Comparison of ENCODE assay signal across 20 cellular contexts in the genomic region with DNA sequence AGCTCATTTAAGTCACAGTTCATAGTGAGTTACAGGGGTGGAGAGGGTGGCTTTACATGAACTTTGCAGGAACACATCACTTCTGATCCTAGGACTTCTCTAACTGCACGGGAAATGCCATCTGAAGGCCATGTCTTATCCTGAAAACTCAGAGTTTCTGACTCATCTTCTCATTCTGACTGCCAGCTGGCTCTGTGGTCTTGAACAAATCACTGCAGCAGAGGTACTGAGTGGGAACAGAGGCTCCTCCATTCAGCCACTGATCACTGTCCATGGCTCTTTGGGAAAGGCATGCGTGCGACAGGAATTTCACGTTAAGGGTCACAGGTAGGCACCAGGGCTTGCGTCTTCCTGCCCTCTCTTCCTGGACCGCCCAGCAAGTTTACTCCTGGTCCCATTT.
DNase-seq lines count a peak whose midpoint lies in the region; ATAC-seq and TF ChIP-seq lines count a peak whose summit lies in the region.
"Had no signal": no experiment of that assay in that cellular context is flagged by ENCODE, and none has a peak within 500 bp of the region (broad histone marks: within the 10 kb centered on the region; RNA-seq: fewer than 3 reads in every experiment).

No MANE protein-coding gene starts in this region.

- DNase-seq in ELR (ENCODE audit: low read depth) = peak; percentile 56
- DNase-seq in RPMI7951 (ENCODE audit: low read depth) = peak; percentile 60
- peak; percentile 41 for DNase-seq in dermis blood vessel endothelial cell
- DNase-seq in myocyte (ENCODE audit: low read depth) = peak; percentile 80
- DNase-seq in CD4-positive, alpha-beta T cell = no peak
- no peak for DNase-seq in activated CD4-positive, CD25-positive, alpha-beta regulatory T cell (lab: John Stamatoyannopoulos, UW)
- no peak for DNase-seq in COR-L47 (lab: John Stamatoyannopoulos, UW)
- no peak for DNase-seq in iPS-NIHi7 (ENCODE audit: extremely low spot score)
- DNase-seq: activated CD4-positive, alpha-beta T cell treated with anti-CD3 and anti-CD28 coated beads, Interleukin-2, amount 50 U/mL, for 4 hours; activated naive CD8-positive, alpha-beta T cell treated with anti-CD3 and anti-CD28 coated beads for 36 hours; activated T-cell treated with anti-CD3 and anti-CD28 coated beads, Interleukin-2, amount 50 U/mL, for 48 hours; effector memory CD8-positive, alpha-beta T cell; NCI-H1092; NCI-H526 treated with DMSO at 0.1 percent for 48 hours; ovary; stimulated activated CD4-positive, alpha-beta T cell treated with anti-CD3 and anti-CD28 coated beads, Interleukin-4, amount 100 ng/mL, for 1 hour had no signal

- no peak overlapping the region for H3K27ac Mint-ChIP-seq in CD4-positive, alpha-beta T cell
- H3K27ac Mint-ChIP-seq: activated naive CD8-positive, alpha-beta T cell treated with anti-CD3 and anti-CD28 coated beads for 36 hours; effector memory CD8-positive, alpha-beta T cell had no signal

- CTCF ChIA-PET in CD4-positive, alpha-beta T cell (lab: Charles Lee) = no interaction called here

- no peaks in the 10 kb centered on the region for H3K27me3 ChIP-seq in CD4-positive, alpha-beta T cell (ENCODE audit: control insufficient read depth, insufficient read depth, low read length)
- H3K27me3 ChIP-seq: gastroesophageal sphincter, ovary had no signal

- no peak overlapping the region for H3K4me3 Mint-ChIP-seq in CD4-positive, alpha-beta T cell
- H3K4me3 Mint-ChIP-seq: activated naive CD8-positive, alpha-beta T cell treated with anti-CD3 and anti-CD28 coated beads for 36 hours; central memory CD8-positive, alpha-beta T cell; effector memory CD8-positive, alpha-beta T cell had no signal

- POLR2A ChIA-PET in CD4-positive, alpha-beta T cell (lab: Charles Lee) = no interaction called here

- no peaks in the 10 kb centered on the region for H3K4me1 Mint-ChIP-seq in CD4-positive, alpha-beta T cell (ENCODE audit: low read depth)
- H3K4me1 Mint-ChIP-seq: activated naive CD8-positive, alpha-beta T cell treated with anti-CD3 and anti-CD28 coated beads for 36 hours; central memory CD8-positive, alpha-beta T cell had no signal

- no peaks in the 10 kb centered on the region for H3K36me3 Mint-ChIP-seq in CD4-positive, alpha-beta T cell (ENCODE audit: low read depth)
- H3K36me3 Mint-ChIP-seq: activated naive CD8-positive, alpha-beta T cell treated with anti-CD3 and anti-CD28 coated beads for 36 hours had no signal

- H3K9me3 Mint-ChIP-seq in CD4-positive, alpha-beta T cell = no peaks in the 10 kb centered on the region
- H3K9me3 Mint-ChIP-seq: activated naive CD8-positive, alpha-beta T cell treated with anti-CD3 and anti-CD28 coated beads for 36 hours; central memory CD8-positive, alpha-beta T cell; effector memory CD8-positive, alpha-beta T cell had no signal

- H3K9me3 ChIP-seq in CD4-positive, alpha-beta T cell (ENCODE audit: control insufficient read depth, low read length) = no peaks in the 10 kb centered on the region
- H3K9me3 ChIP-seq: gastroesophageal sphincter, ovary had no signal

- H3K27ac ChIP-seq in CD4-positive, alpha-beta T cell (ENCODE audit: low read depth, low read length) = no peak overlapping the region
- H3K27ac ChIP-seq: gastroesophageal sphincter, HL-60, ovary, SK-N-MC had no signal

- intact Hi-C loops in CD4-positive, alpha-beta T cell (cut with DNase I, micrococcal nuclease) = no loop called here

- no peak for ATAC-seq in CD4-positive, alpha-beta T cell (ENCODE audit: poor library complexity)
- ATAC-seq: effector memory CD8-positive, alpha-beta T cell; gastroesophageal sphincter had no signal

- no peaks in the 10 kb centered on the region for H3K27me3 Mint-ChIP-seq in CD4-positive, alpha-beta T cell
- H3K27me3 Mint-ChIP-seq: activated naive CD8-positive, alpha-beta T cell treated with anti-CD3 and anti-CD28 coated beads for 36 hours; central memory CD8-positive, alpha-beta T cell; effector memory CD8-positive, alpha-beta T cell had no signal

- TF ChIP-seq CTCF in CD4-positive, alpha-beta T cell (IDR thresholded peaks at IDR 0.05) = no peak

Comparison
In these comparisons a context has a peak if more than half of its experiments do, and no peak if none do; other contexts are left out.
1. DNase-seq: peak in ELR (single experiment), RPMI7951 (single experiment), dermis blood vessel endothelial cell (single experiment) and myocyte (single experiment); none in CD4-positive, alpha-beta T cell (0 of 10), activated CD4-positive, CD25-positive, alpha-beta regulatory T cell (0 of 4), COR-L47 (single experiment) and iPS-NIHi7 (single experiment).